ENCODE assay signal across 2 cellular contexts in the genomic region with DNA sequence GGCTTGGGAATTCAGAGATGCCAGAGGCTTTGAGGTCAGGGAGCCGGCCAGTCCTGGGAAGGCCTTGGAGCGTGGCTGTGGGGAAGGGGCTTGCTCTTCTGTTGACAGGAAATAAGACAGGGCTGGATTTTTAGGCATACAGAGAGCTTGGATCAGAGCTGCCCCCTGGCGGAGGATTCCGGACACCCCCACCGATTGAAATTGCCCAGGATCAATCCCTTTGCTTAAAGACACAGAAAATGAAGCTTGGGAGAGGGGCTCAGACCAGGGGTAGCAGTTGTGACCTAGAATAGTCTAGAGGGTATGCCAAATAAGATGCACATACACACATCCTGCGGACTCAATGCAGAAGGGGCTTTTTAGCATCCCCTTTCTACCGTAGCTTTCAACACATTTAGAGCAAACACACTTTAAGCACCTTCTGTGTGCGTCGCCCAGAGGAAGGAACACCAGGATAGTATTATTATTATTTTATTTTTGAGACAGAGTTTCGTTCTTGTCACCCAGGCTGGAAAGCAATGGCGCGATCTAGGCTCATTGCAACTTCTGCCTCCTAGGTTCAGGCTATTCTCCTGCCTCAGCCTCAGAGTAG.
TF ChIP-seq lines count a peak whose summit lies in the region.

No MANE protein-coding gene starts in this region.

TF ChIP-seq in IMR-90, 13 proteins besides CTCF, POLR2A, EP300 and RAD21 (continued from another document):
- TF ChIP-seq, protein P1, sequence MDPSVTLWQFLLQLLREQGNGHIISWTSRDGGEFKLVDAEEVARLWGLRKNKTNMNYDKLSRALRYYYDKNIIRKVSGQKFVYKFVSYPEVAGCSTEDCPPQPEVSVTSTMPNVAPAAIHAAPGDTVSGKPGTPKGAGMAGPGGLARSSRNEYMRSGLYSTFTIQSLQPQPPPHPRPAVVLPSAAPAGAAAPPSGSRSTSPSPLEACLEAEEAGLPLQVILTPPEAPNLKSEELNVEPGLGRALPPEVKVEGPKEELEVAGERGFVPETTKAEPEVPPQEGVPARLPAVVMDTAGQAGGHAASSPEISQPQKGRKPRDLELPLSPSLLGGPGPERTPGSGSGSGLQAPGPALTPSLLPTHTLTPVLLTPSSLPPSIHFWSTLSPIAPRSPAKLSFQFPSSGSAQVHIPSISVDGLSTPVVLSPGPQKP (IDR thresholded peaks at IDR 0.05; ENCODE audit: borderline replicate concordance, low read depth, low read length), result no peak
- TF ChIP-seq FOS (IDR thresholded peaks at IDR 0.05; ENCODE audit: low read depth, low read length), result no peak
- TF ChIP-seq, protein P2, sequence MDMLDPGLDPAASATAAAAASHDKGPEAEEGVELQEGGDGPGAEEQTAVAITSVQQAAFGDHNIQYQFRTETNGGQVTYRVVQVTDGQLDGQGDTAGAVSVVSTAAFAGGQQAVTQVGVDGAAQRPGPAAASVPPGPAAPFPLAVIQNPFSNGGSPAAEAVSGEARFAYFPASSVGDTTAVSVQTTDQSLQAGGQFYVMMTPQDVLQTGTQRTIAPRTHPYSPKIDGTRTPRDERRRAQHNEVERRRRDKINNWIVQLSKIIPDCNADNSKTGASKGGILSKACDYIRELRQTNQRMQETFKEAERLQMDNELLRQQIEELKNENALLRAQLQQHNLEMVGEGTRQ (IDR thresholded peaks at IDR 0.05; ENCODE audit: low read depth, low read length), result no peak
- peak; percentile 43; the same call in 1 of the 2 replicates for TF ChIP-seq MAZ (IDR thresholded peaks at IDR 0.05; ENCODE audit: borderline replicate concordance, low read depth, low read length)
- TF ChIP-seq SMC3 (IDR thresholded peaks at IDR 0.05; ENCODE audit: low read depth, low read length), result peak; percentile 59
- TF ChIP-seq MAFK (IDR thresholded peaks at IDR 0.05; ENCODE audit: low read depth, low read length), result no peak

TF ChIP-seq in SK-N-SH treated with all-trans-retinoic acid at 6 μM for 48 hours, 23 proteins besides CTCF, POLR2A, EP300 and RAD21 (continued from another document):
- TF ChIP-seq, protein P3, sequence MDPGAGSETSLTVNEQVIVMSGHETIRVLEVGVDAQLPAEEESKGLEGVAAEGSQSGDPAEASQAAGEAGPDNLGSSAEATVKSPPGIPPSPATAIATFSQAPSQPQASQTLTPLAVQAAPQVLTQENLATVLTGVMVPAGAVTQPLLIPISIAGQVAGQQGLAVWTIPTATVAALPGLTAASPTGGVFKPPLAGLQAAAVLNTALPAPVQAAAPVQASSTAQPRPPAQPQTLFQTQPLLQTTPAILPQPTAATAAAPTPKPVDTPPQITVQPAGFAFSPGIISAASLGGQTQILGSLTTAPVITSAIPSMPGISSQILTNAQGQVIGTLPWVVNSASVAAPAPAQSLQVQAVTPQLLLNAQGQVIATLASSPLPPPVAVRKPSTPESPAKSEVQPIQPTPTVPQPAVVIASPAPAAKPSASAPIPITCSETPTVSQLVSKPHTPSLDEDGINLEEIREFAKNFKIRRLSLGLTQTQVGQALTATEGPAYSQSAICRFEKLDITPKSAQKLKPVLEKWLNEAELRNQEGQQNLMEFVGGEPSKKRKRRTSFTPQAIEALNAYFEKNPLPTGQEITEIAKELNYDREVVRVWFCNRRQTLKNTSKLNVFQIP (CRISPR knock-in tag; IDR thresholded peaks at IDR 0.05; ENCODE audit: borderline replicate concordance, low read depth), result no peak
- no peak for TF ChIP-seq ZNF70 (CRISPR knock-in tag; IDR thresholded peaks at IDR 0.05)
- TF ChIP-seq TCF4 (CRISPR knock-in tag; IDR thresholded peaks at IDR 0.05; ENCODE audit: borderline replicate concordance), result no peak
